19 cellular contexts compared by ENCODE assay signal in genomic region chr20:51487076-51487475, GRCh38. TPM values are rescaled to one million over a fixed set of nuclear protein-coding genes. Genes with fewer than 3 reads are reported as not detected.
DNase-seq lines count a peak whose midpoint lies in the region; ATAC-seq and TF ChIP-seq lines count a peak whose summit lies in the region.
"Had no signal": no experiment of that assay in that cellular context is flagged by ENCODE, and none has a peak within 500 bp of the region (broad histone marks: within the 10 kb centered on the region; RNA-seq: fewer than 3 reads in every experiment).

No MANE protein-coding gene starts in this region.

- POLR2A ChIA-PET in activated naive CD8-positive, alpha-beta T cell treated with anti-CD3 and anti-CD28 coated beads, Interleukin-2, amount 10 ng/mL, durations not matched to agents 7 days and 5 days (lab: Charles Lee) = interaction anchor here (1.2 kb wide), 1 partner anchor 38 kb away, joined by 3 read pairs; no protein-coding TSS in a partner anchor

- H3K4me1 Mint-ChIP-seq in activated naive CD8-positive, alpha-beta T cell treated with anti-CD3 and anti-CD28 coated beads, Interleukin-2, amount 10 ng/mL, durations not matched to agents 7 days and 5 days = peaks cover 68% of the 10 kb centered on the region
- H3K4me1 Mint-ChIP-seq in activated naive CD8-positive, alpha-beta T cell treated with anti-CD3 and anti-CD28 coated beads, Interleukin-2, amount 50 U/mL, for 24 hours = peaks cover 87% of the 10 kb centered on the region

- intact Hi-C loops in Right ventricle myocardium superior (cut with DNase I) = no loop called here

- no peaks in the 10 kb centered on the region for H3K9me3 ChIP-seq in osteoblast (ENCODE audit: low read depth, low read length)
- H3K9me3 ChIP-seq: heart right ventricle, thyroid gland had no signal

- no peak for DNase-seq in activated naive CD8-positive, alpha-beta T cell treated with anti-CD3 and anti-CD28 coated beads, Interleukin-2, amount 10 ng/mL, durations not matched to agents 7 days and 5 days
- no peak for DNase-seq in activated naive CD8-positive, alpha-beta T cell treated with anti-CD3 and anti-CD28 coated beads, Interleukin-2, amount 50 U/mL, for 24 hours
- DNase-seq in coronary artery (ENCODE audit: low spot score) = no peak
- DNase-seq in osteoblast (ENCODE audit: insufficient read length, low spot score, missing footprints) = no peak
- DNase-seq in Right ventricle myocardium superior = no peak
- no peak for DNase-seq in stimulated activated CD4-positive, alpha-beta T cell treated with anti-CD3 and anti-CD28 coated beads, Interleukin-1b, Interleukin-23, amount 100 ng/mL, for 48 hours
- no peak for DNase-seq in SK-N-DZ (ENCODE audit: low spot score)
- DNase-seq in foreskin fibroblast = no peak
- DNase-seq: activated CD4-positive, alpha-beta memory T cell treated with anti-CD3 and anti-CD28 coated beads, Interleukin-2, amount 10 ng/mL, durations not matched to agents 7 days and 5 days; amygdala; heart right ventricle; mesendoderm; NCI-H2081; RPMI8226; thyroid gland had no signal

- no peaks in the 10 kb centered on the region for H4K20me1 ChIP-seq in osteoblast (ENCODE audit: insufficient read depth, low read length)

- ATAC-seq in activated naive CD8-positive, alpha-beta T cell treated with anti-CD3 and anti-CD28 coated beads, Interleukin-2, amount 10 ng/mL, durations not matched to agents 7 days and 5 days (ENCODE audit: low read depth) = no peak
- no peak for ATAC-seq in activated naive CD8-positive, alpha-beta T cell treated with anti-CD3 and anti-CD28 coated beads, Interleukin-2, amount 50 U/mL, for 24 hours
- no peak for ATAC-seq in Right ventricle myocardium superior (ENCODE audit: poor library complexity)
- ATAC-seq: heart right ventricle; stimulated activated memory B cell treated with anti-CD40 and anti-IgM and Interleukin-4, amounts not matched to agents 10 μg/mL and 1 μg/mL and 100 μg/mL, for 72 hours had no signal

- no peaks in the 10 kb centered on the region for H3K9me3 Mint-ChIP-seq in activated naive CD8-positive, alpha-beta T cell treated with anti-CD3 and anti-CD28 coated beads, Interleukin-2, amount 10 ng/mL, durations not matched to agents 7 days and 5 days
- H3K9me3 Mint-ChIP-seq in activated naive CD8-positive, alpha-beta T cell treated with anti-CD3 and anti-CD28 coated beads, Interleukin-2, amount 50 U/mL, for 24 hours = no peaks in the 10 kb centered on the region
- H3K9me3 Mint-ChIP-seq: activated CD4-positive, alpha-beta memory T cell treated with anti-CD3 and anti-CD28 coated beads, Interleukin-2, amount 10 ng/mL, durations not matched to agents 7 days and 5 days; stimulated activated memory B cell treated with anti-CD40 and anti-IgM and Interleukin-4, amounts not matched to agents 10 μg/mL and 1 μg/mL and 100 μg/mL, for 72 hours had no signal

- TF ChIP-seq CTCF in coronary artery (IDR thresholded peaks at IDR 0.05) (no peak), osteoblast (IDR thresholded peaks at IDR 0.05; ENCODE audit: extremely low read depth, low read depth, low read length) (no peak), foreskin fibroblast (IDR thresholded peaks at IDR 0.05; ENCODE audit: low read depth, low read length) (no peak)

- H3K4me3 ChIP-seq in coronary artery (peak overlapping the region; percentile 19), osteoblast (ENCODE audit: insufficient read depth, low read length) (no peak overlapping the region), foreskin fibroblast (ENCODE audit: low read depth in 1 of 2, low read length in 2 of 2) (no peak overlapping the region)
- H3K4me3 ChIP-seq: GM23248, heart right ventricle, thyroid gland had no signal

- H3K27ac Mint-ChIP-seq in activated naive CD8-positive, alpha-beta T cell treated with anti-CD3 and anti-CD28 coated beads, Interleukin-2, amount 10 ng/mL, durations not matched to agents 7 days and 5 days = peak overlapping the region; percentile 13
- H3K27ac Mint-ChIP-seq in activated naive CD8-positive, alpha-beta T cell treated with anti-CD3 and anti-CD28 coated beads, Interleukin-2, amount 50 U/mL, for 24 hours = no peak overlapping the region
- H3K27ac Mint-ChIP-seq: activated CD4-positive, alpha-beta memory T cell treated with anti-CD3 and anti-CD28 coated beads, Interleukin-2, amount 10 ng/mL, durations not matched to agents 7 days and 5 days; B cell had no signal

- H3K4me1 ChIP-seq in osteoblast (ENCODE audit: insufficient read depth, low read length) = peaks cover 26% of the 10 kb centered on the region

- no peak overlapping the region for H2AFZ ChIP-seq in osteoblast (ENCODE audit: low read length)

- no peaks in the 10 kb centered on the region for H3K79me2 ChIP-seq in osteoblast (ENCODE audit: insufficient read depth, low read length)

- H3K27me3 Mint-ChIP-seq in activated naive CD8-positive, alpha-beta T cell treated with anti-CD3 and anti-CD28 coated beads, Interleukin-2, amount 10 ng/mL, durations not matched to agents 7 days and 5 days = no peaks in the 10 kb centered on the region
- no peaks in the 10 kb centered on the region for H3K27me3 Mint-ChIP-seq in activated naive CD8-positive, alpha-beta T cell treated with anti-CD3 and anti-CD28 coated beads, Interleukin-2, amount 50 U/mL, for 24 hours
- H3K27me3 Mint-ChIP-seq: activated CD4-positive, alpha-beta memory T cell treated with anti-CD3 and anti-CD28 coated beads, Interleukin-2, amount 10 ng/mL, durations not matched to agents 7 days and 5 days; B cell; stimulated activated memory B cell treated with anti-CD40 and anti-IgM and Interleukin-4, amounts not matched to agents 10 μg/mL and 1 μg/mL and 100 μg/mL, for 72 hours had no signal

- H3K27me3 ChIP-seq in osteoblast (ENCODE audit: insufficient read depth, low read length) = no peaks in the 10 kb centered on the region
- H3K27me3 ChIP-seq: heart right ventricle, thyroid gland had no signal

- peak overlapping the region; percentile 79 for H3K4me2 ChIP-seq in osteoblast (ENCODE audit: insufficient read depth, low read length)

- H3K27ac ChIP-seq in coronary artery (peak overlapping the region in 1 of 2 donors; percentile 13), osteoblast (ENCODE audit: low read depth, low read length) (peak overlapping the region; percentile 70)
- H3K27ac ChIP-seq: heart right ventricle, thyroid gland had no signal

- H3K36me3 ChIP-seq in osteoblast (ENCODE audit: insufficient read depth, low read length) = no peaks in the 10 kb centered on the region
- H3K36me3 ChIP-seq: thyroid gland had no signal

- H3K36me3 Mint-ChIP-seq in activated naive CD8-positive, alpha-beta T cell treated with anti-CD3 and anti-CD28 coated beads, Interleukin-2, amount 10 ng/mL, durations not matched to agents 7 days and 5 days = peaks cover 73% of the 10 kb centered on the region
- peaks cover 71% of the 10 kb centered on the region for H3K36me3 Mint-ChIP-seq in activated naive CD8-positive, alpha-beta T cell treated with anti-CD3 and anti-CD28 coated beads, Interleukin-2, amount 50 U/mL, for 24 hours (ENCODE audit: low read depth)

- no peak overlapping the region for H3K4me3 Mint-ChIP-seq in activated naive CD8-positive, alpha-beta T cell treated with anti-CD3 and anti-CD28 coated beads, Interleukin-2, amount 10 ng/mL, durations not matched to agents 7 days and 5 days
- H3K4me3 Mint-ChIP-seq in activated naive CD8-positive, alpha-beta T cell treated with anti-CD3 and anti-CD28 coated beads, Interleukin-2, amount 50 U/mL, for 24 hours = no peak overlapping the region
- H3K4me3 Mint-ChIP-seq: activated CD4-positive, alpha-beta memory T cell treated with anti-CD3 and anti-CD28 coated beads, Interleukin-2, amount 10 ng/mL, durations not matched to agents 7 days and 5 days; B cell; stimulated activated memory B cell treated with anti-CD40 and anti-IgM and Interleukin-4, amounts not matched to agents 10 μg/mL and 1 μg/mL and 100 μg/mL, for 72 hours had no signal

RNA-seq across cellular contexts. Expression of gene NFATC2, which starts 55.4 kb away (rescaled TPM):
- 10 to 100 TPM; 58.9 to 62.3 TPM for total RNA-seq in activated naive CD8-positive, alpha-beta T cell treated with anti-CD3 and anti-CD28 coated beads, Interleukin-2, amount 10 ng/mL, durations not matched to agents 7 days and 5 days
- total RNA-seq in osteoblast (0.29 and 0.36 TPM in 2 replicates), Right ventricle myocardium superior (2.0 TPM)
- polyA plus RNA-seq in SK-N-DZ (2014; cell fraction: cytosol; rRNA removed) = not detected in 2 replicates
- not detected in 2 replicates for polyA plus RNA-seq in SK-N-DZ (2014; cell fraction: nucleus; rRNA removed)
- polyA plus RNA-seq: neural cell had no signal

Comparison
In these comparisons a context has a peak if more than half of its experiments do, and no peak if none do; other contexts are left out.
1. RNA of gene NFATC2, which starts 55.4 kb away (total RNA-seq): 58.9 to 62.3 TPM in activated naive CD8-positive, alpha-beta T cell treated with anti-CD3 and anti-CD28 coated beads, Interleukin-2, amount 10 ng/mL, durations not matched to agents 7 days and 5 days; 2.0 TPM in Right ventricle myocardium superior (single experiment) and 0.29 to 0.36 TPM in osteoblast; every median in the first group is over 10 times any median in the second.